Comparison of ENCODE assay signal across 33 cellular contexts in the genomic region with DNA sequence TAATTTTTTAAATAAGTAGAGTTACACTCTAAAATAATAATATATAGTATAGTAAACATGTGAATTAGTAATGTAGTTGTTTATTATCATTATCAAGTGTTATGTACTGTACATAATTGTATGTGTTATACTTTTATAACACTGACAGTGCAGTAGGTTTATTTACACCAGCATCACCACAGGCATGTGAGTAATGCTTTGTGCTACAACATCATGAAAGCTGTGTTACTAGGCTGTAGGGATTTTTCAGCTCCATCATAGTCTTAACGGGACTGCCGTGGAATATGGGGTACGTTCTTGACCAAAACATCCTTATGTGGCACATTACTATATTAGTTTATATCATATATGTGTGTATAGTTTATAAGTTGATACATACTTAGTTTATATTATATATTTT. TPM values are rescaled to one million over a fixed set of nuclear protein-coding genes. Genes with fewer than 3 reads are reported as not detected.
"Had no signal": no experiment of that assay in that cellular context is flagged by ENCODE, and none has a peak within 500 bp of the region (broad histone marks: within the 10 kb centered on the region; RNA-seq: fewer than 3 reads in every experiment).

No MANE protein-coding gene starts in this region.

- DNase-seq: activated B cell treated with CpG ODN at 0.5 μM for 24 hours; activated CD4-positive, alpha-beta T cell treated with anti-CD3 and anti-CD28 coated beads for 48 hours; activated CD4-positive, alpha-beta T cell treated with anti-CD3 and anti-CD28 coated beads, Interleukin-2, amount 50 U/mL, for 1 hour; activated CD4-positive, alpha-beta T cell treated with anti-CD3 and anti-CD28 coated beads, Interleukin-2, amount 50 U/mL, for 48 hours; activated CD8-positive, alpha-beta memory T cell treated with anti-CD3 and anti-CD28 coated beads for 24 hours; activated CD8-positive, alpha-beta T cell treated with anti-CD3 and anti-CD28 coated beads for 36 hours; activated effector memory CD4-positive, alpha-beta T cell treated with Interleukin-2 at 50 U/mL for 16 hours; activated gamma-delta T cell treated with Interleukin-2 at 50 U/mL for 16 hours; activated naive CD4-positive, alpha-beta T cell treated with anti-CD3 and anti-CD28 coated beads for 36 hours; activated naive CD8-positive, alpha-beta T cell treated with anti-CD3 and anti-CD28 coated beads for 36 hours; activated naive CD8-positive, alpha-beta T cell treated with anti-CD3 and anti-CD28 coated beads, Interleukin-2, amount 50 U/mL, for 24 hours; activated T-cell treated with anti-CD3 and anti-CD28 coated beads, Interleukin-2, amount 50 U/mL, for 4 hours; adrenal gland; brain microvascular endothelial cell; dorsolateral prefrontal cortex; effector memory CD4-positive, alpha-beta T cell; endodermal cell; foreskin melanocyte; T-helper 1 cell; T-helper 17 cell; T1000; WERI-Rb-1 had no signal

- H3K27me3 ChIP-seq: adrenal gland, ascending aorta, brain microvascular endothelial cell, dorsolateral prefrontal cortex, esophagus muscularis mucosa, gastroesophageal sphincter had no signal

- H3K27ac ChIP-seq: adrenal gland, ascending aorta, brain microvascular endothelial cell, coronary artery, dorsolateral prefrontal cortex, esophagus muscularis mucosa, gastroesophageal sphincter, WERI-Rb-1 had no signal

- H3K4me1 ChIP-seq: ascending aorta had no signal

- H3K4me3 ChIP-seq: adrenal gland, ascending aorta, coronary artery, dorsolateral prefrontal cortex, esophagus muscularis mucosa, gastroesophageal sphincter had no signal

- H3K9me3 ChIP-seq: adrenal gland, ascending aorta, esophagus muscularis mucosa, gastroesophageal sphincter had no signal

- H3K36me3 ChIP-seq: adrenal gland, ascending aorta, brain microvascular endothelial cell, gastroesophageal sphincter, WERI-Rb-1 had no signal

RNA-seq across cellular contexts. Expression of gene RAB15, which starts 23.2 kb away (rescaled TPM):
- total RNA-seq: bronchial epithelial cell had no signal

RNA-seq across cellular contexts. Expression of gene GPX2, which starts 52.7 kb away (rescaled TPM):
- total RNA-seq: activated B cell treated with CpG ODN at 0.5 μM for 24 hours; activated CD8-positive, alpha-beta T cell treated with anti-CD3 and anti-CD28 coated beads for 36 hours; activated naive CD4-positive, alpha-beta T cell treated with anti-CD3 and anti-CD28 coated beads for 36 hours; activated naive CD8-positive, alpha-beta T cell treated with anti-CD3 and anti-CD28 coated beads for 36 hours; activated T-helper 17 cell treated with anti-CD3 and anti-CD28 coated beads, Interleukin-2, amount 50 U/mL, for 72 hours; ascending aorta; cardiac septum; cerebellum; epithelial cell of proximal tubule; esophagus muscularis mucosa; fibroblast of villous mesenchyme; glomerular endothelial cell; T-helper 17 cell had no signal
